Comparison of ENCODE assay signal across 2 cellular contexts in the genomic region with DNA sequence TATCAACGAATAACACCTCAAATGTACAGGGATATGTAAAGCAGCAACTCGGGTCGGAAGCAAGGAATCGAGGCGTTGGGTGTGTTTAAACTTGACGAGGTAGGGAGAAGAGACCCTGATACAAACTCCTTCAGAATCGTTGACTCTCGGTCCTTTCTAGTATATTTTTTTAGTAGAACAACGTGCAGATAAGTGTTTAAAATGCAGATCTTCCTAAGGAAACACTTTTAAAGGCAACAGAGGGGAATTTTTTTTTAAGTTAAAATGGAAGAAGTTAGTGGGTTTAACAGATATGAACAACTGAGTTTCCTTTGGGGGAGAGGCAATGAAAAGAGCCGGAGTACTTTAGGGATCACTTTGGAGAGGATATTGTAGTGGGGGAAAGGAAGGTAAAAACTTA.
TF ChIP-seq lines count a peak whose summit lies in the region.

No MANE protein-coding gene starts in this region.

TF ChIP-seq in SK-N-SH, 30 proteins besides CTCF, POLR2A, EP300 and RAD21 (continued from another document):
- no peak for TF ChIP-seq REST (IDR thresholded peaks at IDR 0.05; ENCODE audit: low read depth, low read length)
- TF ChIP-seq MXI1 (IDR thresholded peaks at IDR 0.05; ENCODE audit: low read depth, low read length) = no peak
- no peak for TF ChIP-seq JUND (IDR thresholded peaks at IDR 0.05)
- TF ChIP-seq RXRA (IDR thresholded peaks at IDR 0.05; ENCODE audit: borderline replicate concordance, low read depth) = no peak
- TF ChIP-seq, protein P1, sequence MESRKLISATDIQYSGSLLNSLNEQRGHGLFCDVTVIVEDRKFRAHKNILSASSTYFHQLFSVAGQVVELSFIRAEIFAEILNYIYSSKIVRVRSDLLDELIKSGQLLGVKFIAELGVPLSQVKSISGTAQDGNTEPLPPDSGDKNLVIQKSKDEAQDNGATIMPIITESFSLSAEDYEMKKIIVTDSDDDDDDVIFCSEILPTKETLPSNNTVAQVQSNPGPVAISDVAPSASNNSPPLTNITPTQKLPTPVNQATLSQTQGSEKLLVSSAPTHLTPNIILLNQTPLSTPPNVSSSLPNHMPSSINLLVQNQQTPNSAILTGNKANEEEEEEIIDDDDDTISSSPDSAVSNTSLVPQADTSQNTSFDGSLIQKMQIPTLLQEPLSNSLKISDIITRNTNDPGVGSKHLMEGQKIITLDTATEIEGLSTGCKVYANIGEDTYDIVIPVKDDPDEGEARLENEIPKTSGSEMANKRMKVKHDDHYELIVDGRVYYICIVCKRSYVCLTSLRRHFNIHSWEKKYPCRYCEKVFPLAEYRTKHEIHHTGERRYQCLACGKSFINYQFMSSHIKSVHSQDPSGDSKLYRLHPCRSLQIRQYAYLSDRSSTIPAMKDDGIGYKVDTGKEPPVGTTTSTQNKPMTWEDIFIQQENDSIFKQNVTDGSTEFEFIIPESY (IDR thresholded peaks at IDR 0.05; ENCODE audit: borderline replicate concordance, low read depth) = no peak
- TF ChIP-seq GABPA (IDR thresholded peaks at IDR 0.05; ENCODE audit: low read depth) = no peak
- TF ChIP-seq EZH2phosphoT487 (IDR thresholded peaks at IDR 0.05; ENCODE audit: borderline replicate concordance, low read depth) = no peak
- no peak for TF ChIP-seq USF1 (IDR thresholded peaks at IDR 0.05; ENCODE audit: borderline replicate concordance, low read depth)
- TF ChIP-seq RFX5 (IDR thresholded peaks at IDR 0.05; ENCODE audit: low read length) = no peak
- no peak for TF ChIP-seq SIN3A (IDR thresholded peaks at IDR 0.05; ENCODE audit: borderline replicate concordance, low read depth, low read length)
- TF ChIP-seq, protein P2, sequence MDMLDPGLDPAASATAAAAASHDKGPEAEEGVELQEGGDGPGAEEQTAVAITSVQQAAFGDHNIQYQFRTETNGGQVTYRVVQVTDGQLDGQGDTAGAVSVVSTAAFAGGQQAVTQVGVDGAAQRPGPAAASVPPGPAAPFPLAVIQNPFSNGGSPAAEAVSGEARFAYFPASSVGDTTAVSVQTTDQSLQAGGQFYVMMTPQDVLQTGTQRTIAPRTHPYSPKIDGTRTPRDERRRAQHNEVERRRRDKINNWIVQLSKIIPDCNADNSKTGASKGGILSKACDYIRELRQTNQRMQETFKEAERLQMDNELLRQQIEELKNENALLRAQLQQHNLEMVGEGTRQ (IDR thresholded peaks at IDR 0.05; ENCODE audit: borderline replicate concordance, low read depth, low read length) = no peak
- TF ChIP-seq TAF1 (IDR thresholded peaks at IDR 0.05; ENCODE audit: borderline replicate concordance, low read depth, low read length) = no peak
- TF ChIP-seq FOXJ3 (CRISPR knock-in tag; IDR thresholded peaks at IDR 0.05) = no peak
- no peak for TF ChIP-seq TCF12 (IDR thresholded peaks at IDR 0.05)
- no peak for TF ChIP-seq NFIC (IDR thresholded peaks at IDR 0.05; ENCODE audit: borderline replicate concordance)
- no peak for TF ChIP-seq SMC3 (IDR thresholded peaks at IDR 0.05; ENCODE audit: low read depth, low read length)

TF ChIP-seq in SK-N-SH treated with all-trans-retinoic acid at 6 μM for 48 hours, 23 proteins besides CTCF, POLR2A, EP300 and RAD21 (continued from another document):
- TF ChIP-seq, protein P3, sequence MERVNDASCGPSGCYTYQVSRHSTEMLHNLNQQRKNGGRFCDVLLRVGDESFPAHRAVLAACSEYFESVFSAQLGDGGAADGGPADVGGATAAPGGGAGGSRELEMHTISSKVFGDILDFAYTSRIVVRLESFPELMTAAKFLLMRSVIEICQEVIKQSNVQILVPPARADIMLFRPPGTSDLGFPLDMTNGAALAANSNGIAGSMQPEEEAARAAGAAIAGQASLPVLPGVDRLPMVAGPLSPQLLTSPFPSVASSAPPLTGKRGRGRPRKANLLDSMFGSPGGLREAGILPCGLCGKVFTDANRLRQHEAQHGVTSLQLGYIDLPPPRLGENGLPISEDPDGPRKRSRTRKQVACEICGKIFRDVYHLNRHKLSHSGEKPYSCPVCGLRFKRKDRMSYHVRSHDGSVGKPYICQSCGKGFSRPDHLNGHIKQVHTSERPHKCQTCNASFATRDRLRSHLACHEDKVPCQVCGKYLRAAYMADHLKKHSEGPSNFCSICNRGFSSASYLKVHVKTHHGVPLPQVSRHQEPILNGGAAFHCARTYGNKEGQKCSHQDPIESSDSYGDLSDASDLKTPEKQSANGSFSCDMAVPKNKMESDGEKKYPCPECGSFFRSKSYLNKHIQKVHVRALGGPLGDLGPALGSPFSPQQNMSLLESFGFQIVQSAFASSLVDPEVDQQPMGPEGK (CRISPR knock-in tag; IDR thresholded peaks at IDR 0.05; ENCODE audit: borderline replicate concordance) = no peak
- no peak for TF ChIP-seq ZC3H10 (CRISPR knock-in tag; IDR thresholded peaks at IDR 0.05)
- no peak for TF ChIP-seq PPARA (CRISPR knock-in tag; IDR thresholded peaks at IDR 0.05; ENCODE audit: borderline replicate concordance)
- TF ChIP-seq OSR1 (CRISPR knock-in tag; IDR thresholded peaks at IDR 0.05) = no peak
- no peak for TF ChIP-seq ESRRG (CRISPR knock-in tag; IDR thresholded peaks at IDR 0.05)
- no peak for TF ChIP-seq POU6F1 (CRISPR knock-in tag; IDR thresholded peaks at IDR 0.05; ENCODE audit: borderline replicate concordance, low read depth)
- no peak for TF ChIP-seq ZNF565 (CRISPR knock-in tag; conservative IDR thresholded peaks at IDR 0.05; ENCODE audit: low read depth)
TF ChIP-seq in SK-N-SH treated with all-trans-retinoic acid at 6 μM for 48 hours: peak in this region for 0.
